Comparison of ENCODE assay signal across 19 cellular contexts in genomic region chr9:134611046-134611445, GRCh38.
"Had no signal": no experiment of that assay in that cellular context is flagged by ENCODE, and none has a peak within 500 bp of the region (broad histone marks: within the 10 kb centered on the region; RNA-seq: fewer than 3 reads in every experiment).

No MANE protein-coding gene starts in this region.

- H3K9me3 ChIP-seq: right lobe of liver had no signal

- DNase-seq: activated CD4-positive, alpha-beta T cell treated with anti-CD3 and anti-CD28 coated beads, Interleukin-2, amount 50 U/mL, for 1 hour; activated CD4-positive, CD25-positive, alpha-beta regulatory T cell treated with anti-CD3 and anti-CD28 coated beads, Interleukin-2, amount 50 U/mL, for 72 hours; activated naive CD4-positive, alpha-beta T cell treated with anti-CD3 and anti-CD28 coated beads, Interleukin-2, amount 10 ng/mL, durations not matched to agents 7 days and 5 days; activated T-cell treated with anti-CD3 and anti-CD28 coated beads, Interleukin-2, amount 50 U/mL, for 48 hours; amygdala; effector CD8-positive, alpha-beta T cell; erythroblast; foreskin fibroblast; kidney glomerular epithelial cell; left lung; nephron progenitor cell; nucleus accumbens; right lobe of liver; stimulated activated CD4-positive, alpha-beta T cell treated with anti-CD3 and anti-CD28 coated beads, Interleukin-2, amount 100 ng/mL, for 24 hours; stimulated activated naive CD8-positive, alpha-beta T cell treated with anti-CD3 and anti-CD28 coated beads, Interleukin-15, amount 100 ng/mL, for 72 hours; WERI-Rb-1 had no signal

- H3K27me3 ChIP-seq: right lobe of liver, tibial nerve had no signal

- H3K4me3 ChIP-seq: left lung, right lobe of liver, skin epidermis, tibial nerve had no signal

- H2AFZ ChIP-seq: parathyroid adenoma had no signal

- H3K79me2 ChIP-seq: parathyroid adenoma had no signal

- H3K27ac ChIP-seq: left lung, parathyroid adenoma, right lobe of liver, skin epidermis, tibial nerve, WERI-Rb-1 had no signal

- H3K36me3 ChIP-seq: left lung, right lobe of liver, tibial nerve, WERI-Rb-1 had no signal

- H3K4me1 ChIP-seq: left lung, parathyroid adenoma, right lobe of liver, tibial nerve had no signal

- H3K9ac ChIP-seq: parathyroid adenoma had no signal
